ENCODE assay signal across 18 cellular contexts in the genomic region with DNA sequence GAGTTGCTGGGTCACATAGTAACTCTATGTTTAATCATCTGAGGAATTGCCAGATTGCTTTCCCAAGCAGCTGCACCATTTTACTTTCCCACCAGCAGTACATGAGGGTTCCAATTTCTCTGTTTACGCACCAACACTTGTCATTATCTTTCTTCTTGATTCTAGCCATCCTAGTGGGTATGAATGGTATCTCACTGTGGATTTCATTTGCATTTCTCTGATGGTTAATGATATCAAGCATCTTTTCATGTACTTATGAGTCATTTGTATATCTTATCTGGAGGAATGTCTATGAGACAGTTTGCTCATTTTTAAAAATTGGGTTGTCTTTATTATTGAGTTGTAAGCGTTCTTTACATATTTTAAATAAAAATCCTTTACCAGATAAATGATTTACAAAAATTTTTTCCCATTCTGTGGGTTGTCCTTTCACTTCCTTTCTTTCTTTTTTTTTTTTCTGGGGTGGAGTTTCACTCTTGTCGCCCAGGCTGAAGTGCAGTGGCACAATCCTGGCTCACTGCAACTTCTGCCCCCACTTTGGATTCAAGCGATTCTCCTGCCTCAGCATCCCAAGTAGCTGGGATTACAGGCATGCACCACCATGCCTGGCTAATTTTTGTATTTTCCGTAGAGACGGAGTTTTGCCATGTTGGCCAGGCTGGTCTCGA. TPM values are rescaled to one million over a fixed set of nuclear protein-coding genes. Genes with fewer than 3 reads are reported as not detected.
DNase-seq lines count a peak whose midpoint lies in the region; ATAC-seq and TF ChIP-seq lines count a peak whose summit lies in the region.
"Had no signal": no experiment of that assay in that cellular context is flagged by ENCODE, and none has a peak within 500 bp of the region (broad histone marks: within the 10 kb centered on the region; RNA-seq: fewer than 3 reads in every experiment).

No MANE protein-coding gene starts in this region.

- POLR2A ChIA-PET in naive thymus-derived CD8-positive, alpha-beta T cell (lab: Charles Lee), result no interaction called here

- TF ChIP-seq CTCF in fibroblast of the aortic adventitia (IDR thresholded peaks at IDR 0.05; ENCODE audit: insufficient read depth, low read length), result peak; percentile 6
- TF ChIP-seq CTCF in HFFc6 (IDR thresholded peaks at IDR 0.05), result no peak

- no peak overlapping the region for H3K27ac Mint-ChIP-seq in HFFc6
- H3K27ac Mint-ChIP-seq in naive thymus-derived CD8-positive, alpha-beta T cell, result no peak overlapping the region
- H3K27ac Mint-ChIP-seq: CD4-positive, alpha-beta T cell; GM23338; T-helper 17 cell had no signal

- H3K9me3 Mint-ChIP-seq in HFFc6, result no peaks in the 10 kb centered on the region
- H3K9me3 Mint-ChIP-seq in naive thymus-derived CD8-positive, alpha-beta T cell, result no peaks in the 10 kb centered on the region
- H3K9me3 Mint-ChIP-seq: CD4-positive, alpha-beta T cell; GM23338 had no signal

- no peak overlapping the region for H3K4me3 Mint-ChIP-seq in HFFc6
- no peak overlapping the region for H3K4me3 Mint-ChIP-seq in naive thymus-derived CD8-positive, alpha-beta T cell
- H3K4me3 Mint-ChIP-seq: CD4-positive, alpha-beta T cell; GM23338; T-helper 17 cell had no signal

- DNase-seq in M059J (ENCODE audit: low read depth) (peak; percentile 26), fibroblast of the aortic adventitia (ENCODE audit: low read depth) (peak; percentile 16), HFFc6 (no peak), SIG-M5 (lab: John Stamatoyannopoulos, UW) (no peak), erythroblast (lab: John Stamatoyannopoulos, UW) (no peak)
- DNase-seq in naive thymus-derived CD8-positive, alpha-beta T cell, result no peak
- DNase-seq: BE2C; CD4-positive, alpha-beta T cell; NCI-H1048; NCI-H146; NCI-H2081 treated with DMSO at 0.1 percent for 48 hours; NCI-H69; SJCRH30; T-helper 17 cell had no signal

- H3K4me3 ChIP-seq in fibroblast of the aortic adventitia (ENCODE audit: low read depth, low read length), result no peak overlapping the region
- H3K4me3 ChIP-seq: GM23338, SJCRH30 had no signal

- H3K36me3 Mint-ChIP-seq in HFFc6 (ENCODE audit: low read depth), result no peaks in the 10 kb centered on the region
- H3K36me3 Mint-ChIP-seq in naive thymus-derived CD8-positive, alpha-beta T cell, result peaks cover 0 to 6% (median 0%) of the 10 kb centered on the region in 3 donors

- no peak for TF ChIP-seq POLR2A in erythroblast (IDR thresholded peaks at IDR 0.05; ENCODE audit: low read length)

- H3K4me1 Mint-ChIP-seq in HFFc6 (ENCODE audit: low read depth), result no peaks in the 10 kb centered on the region
- H3K4me1 Mint-ChIP-seq in naive thymus-derived CD8-positive, alpha-beta T cell, result peaks cover 4 to 7% (median 5%) of the 10 kb centered on the region in 4 donors

- no peaks in the 10 kb centered on the region; the same call in 1 of the 2 replicates for H3K27me3 Mint-ChIP-seq in HFFc6 (ENCODE audit: insufficient read depth)
- H3K27me3 Mint-ChIP-seq in naive thymus-derived CD8-positive, alpha-beta T cell, result no peaks in the 10 kb centered on the region
- H3K27me3 Mint-ChIP-seq: CD4-positive, alpha-beta T cell; T-helper 17 cell had no signal

- ATAC-seq in GM18517 (IDR thresholded peaks at IDR 0.05; ENCODE audit: unreplicated experiment), result peak; percentile 56
- ATAC-seq in HG02973 (IDR thresholded peaks at IDR 0.05; ENCODE audit: unreplicated experiment), result peak; percentile 53
- no peak for ATAC-seq in naive thymus-derived CD8-positive, alpha-beta T cell
- ATAC-seq: GM23338, HCT116, T-helper 17 cell had no signal

RNA-seq across cellular contexts. Expression of a gene that starts 8.9 kb away (rescaled TPM):
- 21.0 and 21.1 TPM in 2 replicates for total RNA-seq in M059J (2014; rRNA removed; shearing (Covaris generic))
- 0.90 and 14.5 TPM in 2 replicates for total RNA-seq in fibroblast of the aortic adventitia (ENCODE audit: low replicate concordance)
- 10 to 100 TPM in 5 of 6 experiments, 1 to 10 TPM in 1; 5.6 to 14.3 (median 12.0) TPM for total RNA-seq in HFFc6 (2021; fragmentation: NEBNext Ultra II Directional; extraction: Animal tissue kit (Norgen Biotek cat#: 25700))
- total RNA-seq in naive thymus-derived CD8-positive, alpha-beta T cell, result 1 to 10 TPM in 1 of 2 experiments, under 1 TPM in 1; 0.88 to 1.1 TPM
- polyA plus RNA-seq in naive thymus-derived CD8-positive, alpha-beta T cell, result under 1 TPM; 0.45 to 0.76 (median 0.49) TPM
- total RNA-seq: CD4-positive, alpha-beta T cell had no signal

Comparison
In these comparisons a context has a peak if more than half of its experiments do, and no peak if none do; other contexts are left out.
1. ATAC-seq: peak in GM18517 (single experiment) and HG02973 (single experiment); none in naive thymus-derived CD8-positive, alpha-beta T cell (0 of 2).
2. DNase-seq: peak in M059J (single experiment) and fibroblast of the aortic adventitia (single experiment); none in HFFc6 (single experiment), SIG-M5 (single experiment), naive thymus-derived CD8-positive, alpha-beta T cell (0 of 10) and erythroblast (0 of 2).